Comparison of ENCODE assay signal across 23 cellular contexts in genomic region chr9:93904649-93905472, GRCh38. TPM values are rescaled to one million over a fixed set of nuclear protein-coding genes. Genes with fewer than 3 reads are reported as not detected.
"Had no signal": no experiment of that assay in that cellular context is flagged by ENCODE, and none has a peak within 500 bp of the region (broad histone marks: within the 10 kb centered on the region; RNA-seq: fewer than 3 reads in every experiment).

No MANE protein-coding gene starts in this region.

- H3K9me3 ChIP-seq: ascending aorta, esophagus squamous epithelium, gastrocnemius medialis had no signal

- H3K36me3 Mint-ChIP-seq: activated naive CD4-positive, alpha-beta T cell treated with anti-CD3 and anti-CD28 coated beads, Interleukin-2, amount 10 ng/mL, durations not matched to agents 7 days and 5 days; T-cell had no signal

- H3K36me3 ChIP-seq: ascending aorta, brain microvascular endothelial cell, esophagus squamous epithelium, gastrocnemius medialis had no signal

- H3K27ac ChIP-seq: ascending aorta, brain microvascular endothelial cell, esophagus squamous epithelium, gastrocnemius medialis, VCaP had no signal

- H3K4me1 Mint-ChIP-seq: activated T-helper 17 cell treated with anti-CD3 and anti-CD28 coated beads, Interleukin-2, amount 50 U/mL, for 72 hours had no signal

- H3K27me3 ChIP-seq: ascending aorta, brain microvascular endothelial cell, gastrocnemius medialis had no signal

- ATAC-seq: activated CD8-positive, alpha-beta T cell treated with anti-CD3 and anti-CD28 coated beads, Interleukin-2, amount 10 ng/mL, durations not matched to agents 7 days and 5 days; activated T-helper 17 cell treated with anti-CD3 and anti-CD28 coated beads, Interleukin-2, amount 50 U/mL, for 72 hours; gastrocnemius medialis; sciatic nerve; stimulated activated naive B cell treated with anti-CD40 and anti-IgM and Interleukin-4, amounts not matched to agents 10 μg/mL and 1 μg/mL and 100 μg/mL, for 72 hours; T-cell had no signal

- H3K9me3 Mint-ChIP-seq: activated naive CD4-positive, alpha-beta T cell treated with anti-CD3 and anti-CD28 coated beads, Interleukin-2, amount 10 ng/mL, durations not matched to agents 7 days and 5 days; activated T-helper 17 cell treated with anti-CD3 and anti-CD28 coated beads, Interleukin-2, amount 50 U/mL, for 72 hours; T-cell had no signal

- H3K4me1 ChIP-seq: ascending aorta, esophagus squamous epithelium, gastrocnemius medialis had no signal

- H3K4me3 ChIP-seq: ascending aorta, esophagus squamous epithelium, gastrocnemius medialis, smooth muscle cell had no signal

- H3K4me3 Mint-ChIP-seq: activated CD8-positive, alpha-beta T cell treated with anti-CD3 and anti-CD28 coated beads, Interleukin-2, amount 10 ng/mL, durations not matched to agents 7 days and 5 days; activated naive CD4-positive, alpha-beta T cell treated with anti-CD3 and anti-CD28 coated beads, Interleukin-2, amount 10 ng/mL, durations not matched to agents 7 days and 5 days; activated T-helper 17 cell treated with anti-CD3 and anti-CD28 coated beads, Interleukin-2, amount 50 U/mL, for 72 hours; nephron progenitor cell; stimulated activated naive B cell treated with anti-CD40 and anti-IgM and Interleukin-4, amounts not matched to agents 10 μg/mL and 1 μg/mL and 100 μg/mL, for 72 hours; T-cell; T-helper 2 cell treated with Interferon-gamma antibody and Interleukin-4, amounts not matched to agents 5 μg/mL and 100 μg/mL, for 36 hours had no signal

- DNase-seq: activated CD4-positive, alpha-beta T cell treated with anti-CD3 and anti-CD28 coated beads for 48 hours; activated CD8-positive, alpha-beta T cell treated with anti-CD3 and anti-CD28 coated beads, Interleukin-2, amount 10 ng/mL, durations not matched to agents 7 days and 5 days; activated naive CD4-positive, alpha-beta T cell treated with anti-CD3 and anti-CD28 coated beads, Interleukin-2, amount 10 ng/mL, durations not matched to agents 7 days and 5 days; activated T-cell treated with anti-CD3 and anti-CD28 coated beads, Interleukin-2, amount 50 U/mL, for 1 hour; brain microvascular endothelial cell; central memory CD4-positive, alpha-beta T cell; esophagus squamous epithelium; gastrocnemius medialis; hypothalamus; nephron progenitor cell; nucleus accumbens; stimulated activated CD4-positive, alpha-beta T cell treated with anti-CD3 and anti-CD28 coated beads, Interleukin-2, amount 100 ng/mL, for 48 hours; stimulated activated CD8-positive, alpha-beta memory T cell treated with anti-CD3 and anti-CD28 coated beads, Interleukin-4, amount 100 ng/mL, for 48 hours; stimulated activated naive B cell treated with anti-CD40 and anti-IgM and Interleukin-4, amounts not matched to agents 10 μg/mL and 1 μg/mL and 100 μg/mL, for 72 hours; T-cell had no signal

- H3K27ac Mint-ChIP-seq: activated CD8-positive, alpha-beta T cell treated with anti-CD3 and anti-CD28 coated beads, Interleukin-2, amount 10 ng/mL, durations not matched to agents 7 days and 5 days; activated T-helper 17 cell treated with anti-CD3 and anti-CD28 coated beads, Interleukin-2, amount 50 U/mL, for 72 hours; nephron progenitor cell; stimulated activated naive B cell treated with anti-CD40 and anti-IgM and Interleukin-4, amounts not matched to agents 10 μg/mL and 1 μg/mL and 100 μg/mL, for 72 hours; T-cell; T-helper 2 cell treated with Interferon-gamma antibody and Interleukin-4, amounts not matched to agents 5 μg/mL and 100 μg/mL, for 36 hours had no signal

RNA-seq across cellular contexts. Expression of gene BARX1, which starts 50.3 kb away (rescaled TPM):
- total RNA-seq: ascending aorta, esophagus squamous epithelium, gastrocnemius medialis, liver, sciatic nerve, T-cell, ureter had no signal
- polyA plus RNA-seq: liver had no signal
